Comparison of ENCODE assay signal across 13 cellular contexts in the genomic region with DNA sequence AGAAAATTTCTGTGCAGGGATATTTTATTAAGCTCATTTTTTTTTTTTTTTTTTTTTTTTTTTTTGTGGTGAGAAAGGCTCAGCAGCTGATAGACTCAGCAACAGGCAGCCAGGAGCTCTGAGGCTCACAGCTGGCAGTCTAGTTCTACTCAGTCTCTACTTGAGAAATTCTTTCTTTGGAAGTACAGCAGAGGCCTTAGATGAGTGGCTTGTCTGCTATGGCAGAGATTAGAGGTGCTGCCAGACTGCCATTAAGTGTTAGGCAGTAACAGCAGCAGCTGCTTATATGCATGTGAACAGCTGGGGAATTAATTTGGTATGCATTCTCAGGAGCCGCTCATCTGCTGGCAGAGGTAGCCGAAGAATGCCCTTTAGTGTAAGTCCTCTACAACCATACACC. TPM values are rescaled to one million over a fixed set of nuclear protein-coding genes. Genes with fewer than 3 reads are reported as not detected.
DNase-seq lines count a peak whose midpoint lies in the region; FAIRE-seq and TF ChIP-seq lines count a peak whose summit lies in the region.
"Not testable (repeated sequence)": the region's sequence is repeated elsewhere in the genome, so short reads cannot be mapped to it uniquely, and the experiment has no call there.
"Had no signal": no experiment of that assay in that cellular context is flagged by ENCODE, and none has a peak within 500 bp of the region (broad histone marks: within the 10 kb centered on the region; RNA-seq: fewer than 3 reads in every experiment).

No MANE protein-coding gene starts in this region.

- not testable (repeated sequence) for TF ChIP-seq CTCF in H9 (conservative IDR thresholded peaks at IDR 0.05); astrocyte (IDR thresholded peaks at IDR 0.05; ENCODE audit: insufficient read depth, low read depth, low read length); endodermal cell (conservative IDR thresholded peaks at IDR 0.05); cardiac muscle cell (IDR thresholded peaks at IDR 0.05; ENCODE audit: low read depth, low read length)

- H3K56ac ChIP-seq in H9 (ENCODE audit: insufficient read length, low read depth, low read length); mesendoderm (ENCODE audit: low read length): not testable (repeated sequence)

- not testable (repeated sequence) for H3K4me1 ChIP-seq in H9 (ENCODE audit: insufficient read depth, low read length); astrocyte (ENCODE audit: insufficient read depth, low read length); endodermal cell (ENCODE audit: control insufficient read depth, insufficient read depth, low read length); cardiac muscle cell (ENCODE audit: low read depth); mesendoderm (ENCODE audit: control insufficient read depth, low read depth, low read length); trophoblast cell (ENCODE audit: control insufficient read depth in 1 of 2, insufficient read depth in 2 of 2, low read length in 2 of 2)

- H3K9ac ChIP-seq in H9 (ENCODE audit: extremely low read depth, insufficient read length, low read length); astrocyte (ENCODE audit: low read length); endodermal cell (ENCODE audit: extremely low read depth, low read length, poor library complexity, severe bottlenecking); mesendoderm (ENCODE audit: low read length); trophoblast cell (ENCODE audit: low read length): not testable (repeated sequence)

- not testable (repeated sequence) for H3K18ac ChIP-seq in H9 (ENCODE audit: insufficient read length, low read depth, low read length); mesendoderm (ENCODE audit: low read length); trophoblast cell (ENCODE audit: low read length)

- not testable (repeated sequence) for H3K14ac ChIP-seq in H9 (ENCODE audit: insufficient read depth, low read length); trophoblast cell (ENCODE audit: low read length)

- H3K79me2 ChIP-seq in H9 (ENCODE audit: insufficient read depth, low read length); astrocyte (ENCODE audit: insufficient read depth, low read length); mesendoderm (ENCODE audit: control insufficient read depth, insufficient read depth, low read length); trophoblast cell (ENCODE audit: control insufficient read depth, insufficient read depth, low read length, poor library complexity): not testable (repeated sequence)

- H3K27me3 Mint-ChIP-seq in H9 (ENCODE audit: low read depth); activated CD4-positive, alpha-beta T cell treated with anti-CD3 and anti-CD28 coated beads, Interleukin-2, amount 10 ng/mL, durations not matched to agents 24 days and 14 days; astrocyte (ENCODE audit: low read depth, unreplicated experiment); endodermal cell (ENCODE audit: insufficient read depth): not testable (repeated sequence)

- not testable (repeated sequence) for H3K4me3 Mint-ChIP-seq in H9; activated CD4-positive, alpha-beta T cell treated with anti-CD3 and anti-CD28 coated beads, Interleukin-2, amount 10 ng/mL, durations not matched to agents 24 days and 14 days; astrocyte (ENCODE audit: unreplicated experiment); endodermal cell

- H2BK20ac ChIP-seq in H9 (ENCODE audit: low read depth, low read length, poor library complexity, severe bottlenecking), result not testable (repeated sequence)

- not testable (repeated sequence) for H3K9me3 ChIP-seq in H9 (ENCODE audit: control insufficient read depth, low read depth, low read length); astrocyte (ENCODE audit: insufficient read depth, low read depth, low read length); endodermal cell (ENCODE audit: control insufficient read depth, low read length); cardiac muscle cell (ENCODE audit: low read depth); trophoblast cell (ENCODE audit: insufficient read depth, low read depth, low read length)

- H3K9me3 Mint-ChIP-seq in H9; activated CD4-positive, alpha-beta T cell treated with anti-CD3 and anti-CD28 coated beads, Interleukin-2, amount 10 ng/mL, durations not matched to agents 24 days and 14 days; astrocyte (ENCODE audit: unreplicated experiment); endodermal cell: not testable (repeated sequence)

- H4K20me1 ChIP-seq in H9 (ENCODE audit: control insufficient read depth, insufficient read depth, insufficient read length); astrocyte (ENCODE audit: insufficient read depth, low read length): not testable (repeated sequence)

- not testable (repeated sequence) for H2BK5ac ChIP-seq in H9 (ENCODE audit: insufficient read length, low read length); mesendoderm (ENCODE audit: low read length); trophoblast cell (ENCODE audit: low read depth, low read length, poor library complexity)

- H3K4me1 Mint-ChIP-seq in H9; activated CD4-positive, alpha-beta T cell treated with anti-CD3 and anti-CD28 coated beads, Interleukin-2, amount 10 ng/mL, durations not matched to agents 24 days and 14 days; astrocyte (ENCODE audit: low read depth, unreplicated experiment); endodermal cell: not testable (repeated sequence)

- not testable (repeated sequence) for H2AFZ ChIP-seq in H9 (ENCODE audit: low read length); astrocyte (ENCODE audit: low read depth, low read length); trophoblast cell (ENCODE audit: insufficient read depth, low read length, poor library complexity)

- not testable (repeated sequence) for H3K79me1 ChIP-seq in H9 (ENCODE audit: insufficient read depth, low read depth, low read length, poor library complexity, severe bottlenecking); mesendoderm (ENCODE audit: low read length); trophoblast cell (ENCODE audit: low read length)

- H2BK12ac ChIP-seq in H9 (ENCODE audit: insufficient read length, low read depth, low read length); trophoblast cell (ENCODE audit: low read length): not testable (repeated sequence)

- not testable (repeated sequence) for H3K27ac ChIP-seq in H9 (ENCODE audit: insufficient read length, low read depth, low read length); astrocyte (ENCODE audit: low read depth, low read length); endodermal cell (ENCODE audit: low read depth, low read length); cardiac muscle cell; mesendoderm (ENCODE audit: low read depth, low read length); trophoblast cell (ENCODE audit: low read depth, low read length)

- H3K36me3 Mint-ChIP-seq in H9 (ENCODE audit: insufficient read depth in 1 of 3, low read depth in 3 of 3); activated CD4-positive, alpha-beta T cell treated with anti-CD3 and anti-CD28 coated beads, Interleukin-2, amount 10 ng/mL, durations not matched to agents 24 days and 14 days (ENCODE audit: low read depth); astrocyte (ENCODE audit: low read depth, unreplicated experiment); endodermal cell (ENCODE audit: low read depth): not testable (repeated sequence)

- H4K91ac ChIP-seq in H9 (ENCODE audit: insufficient read length, low read depth, low read length); trophoblast cell (ENCODE audit: low read depth, low read length): not testable (repeated sequence)

- H4K8ac ChIP-seq in H9 (replicated peaks; ENCODE audit: insufficient read length, low read depth, low read length); mesendoderm (ENCODE audit: low read depth, low read length); trophoblast cell (ENCODE audit: low read depth, low read length): not testable (repeated sequence)

- not testable (repeated sequence) for H3T11ph ChIP-seq in H9 (ENCODE audit: low read length)

- not testable (repeated sequence) for H3K4me2 ChIP-seq in H9 (ENCODE audit: insufficient read depth, insufficient read length, low read length); astrocyte (ENCODE audit: low read length); mesendoderm (ENCODE audit: low read length); trophoblast cell (ENCODE audit: low read length)

- WGBS in H9 (ENCODE audit: extremely low coverage, insufficient read length, low lambda C conversion rate), result no CpG with 5 or more reads among the region's 2 CpGs
- no CpG with 5 or more reads among the region's 2 CpGs for WGBS in endodermal cell (ENCODE audit: insufficient coverage in 1 of 2, insufficient read length in 1 of 2), 2 experiments
- WGBS in mesendoderm (ENCODE audit: extremely low coverage, insufficient coverage, low lambda C conversion rate), result no CpG with 5 or more reads among the region's 2 CpGs
- no CpG with 5 or more reads among the region's 2 CpGs for WGBS in trophoblast cell (ENCODE audit: extremely low coverage, insufficient coverage, insufficient read length)

- not testable (repeated sequence) for H3K27me3 ChIP-seq in H9 (ENCODE audit: insufficient read depth, low read length); astrocyte (ENCODE audit: insufficient read depth, low read length); endodermal cell (ENCODE audit: control insufficient read depth, insufficient read depth, low read length, poor library complexity, severe bottlenecking); cardiac muscle cell; mesendoderm (ENCODE audit: insufficient read depth, low read length, poor library complexity); trophoblast cell (ENCODE audit: insufficient read depth, low read length)

- not testable (repeated sequence) for FAIRE-seq in astrocyte (lab: Jason Lieb, UNC)

- H2BK120ac ChIP-seq in H9 (ENCODE audit: low read depth, low read length, poor library complexity, severe bottlenecking); mesendoderm (ENCODE audit: low read depth, low read length); trophoblast cell (ENCODE audit: insufficient read depth, low read length, poor library complexity): not testable (repeated sequence)

- not testable (repeated sequence) for H3K27ac Mint-ChIP-seq in H9; activated CD4-positive, alpha-beta T cell treated with anti-CD3 and anti-CD28 coated beads, Interleukin-2, amount 10 ng/mL, durations not matched to agents 24 days and 14 days; astrocyte (ENCODE audit: unreplicated experiment); endodermal cell

- H3K4ac ChIP-seq in H9 (ENCODE audit: low read depth, low read length); mesendoderm (ENCODE audit: low read depth, low read length); trophoblast cell (ENCODE audit: low read depth, low read length): not testable (repeated sequence)

- not testable (repeated sequence) for H4K12ac ChIP-seq in trophoblast cell (ENCODE audit: low read depth, low read length)

- DNase-seq in H9 (peak; percentile 18), astrocyte (ENCODE audit: low read depth) (peak; percentile 24), endodermal cell (peak; percentile 54), cardiac muscle cell (ENCODE audit: low read depth in 1 of 2, low spot score in 1 of 2) (peak; percentile 1 to 7), mesendoderm (peak; percentile 54), trophoblast cell (peak; percentile 0 to 7)
- peak; percentile 19 for DNase-seq in activated CD4-positive, alpha-beta T cell treated with anti-CD3 and anti-CD28 coated beads, Interleukin-2, amount 10 ng/mL, durations not matched to agents 24 days and 14 days

- not testable (repeated sequence) for H4K5ac ChIP-seq in H9 (ENCODE audit: insufficient read length, low read depth, low read length); mesendoderm (ENCODE audit: low read length)

- not testable (repeated sequence) for H3K4me3 ChIP-seq in astrocyte (ENCODE audit: insufficient read depth, low read depth, low read length); endodermal cell (ENCODE audit: low read length); cardiac muscle cell; mesendoderm (ENCODE audit: low read length); trophoblast cell (ENCODE audit: low read depth, low read length)

- not testable (repeated sequence) for H3K36me3 ChIP-seq in astrocyte (ENCODE audit: insufficient read depth, low read length); endodermal cell (ENCODE audit: control insufficient read depth, insufficient read depth, low read length); cardiac muscle cell; mesendoderm (ENCODE audit: control insufficient read depth, insufficient read depth, low read length); trophoblast cell (ENCODE audit: control insufficient read depth in 1 of 2, insufficient read depth in 2 of 2, low read length in 2 of 2)

- intact Hi-C loops in activated CD4-positive, alpha-beta T cell treated with anti-CD3 and anti-CD28 coated beads, Interleukin-2, amount 10 ng/mL, durations not matched to agents 24 days and 14 days (cut with micrococcal nuclease), result not testable (repeated sequence)

- H3K23me2 ChIP-seq in H9 (ENCODE audit: insufficient read length, low read depth, low read length, poor library complexity, severe bottlenecking), result not testable (repeated sequence)

- H3K23ac ChIP-seq in H9 (ENCODE audit: insufficient read length, low read depth, low read length); mesendoderm (ENCODE audit: low read length); trophoblast cell (ENCODE audit: low read length): not testable (repeated sequence)

- not testable (repeated sequence) for H2AK5ac ChIP-seq in H9 (ENCODE audit: insufficient read length, low read length); mesendoderm (ENCODE audit: low read length); trophoblast cell (ENCODE audit: low read length)

- not testable (repeated sequence) for H2BK15ac ChIP-seq in H9 (ENCODE audit: low read depth, low read length); mesendoderm (replicated peaks; ENCODE audit: low read depth)

RNA-seq across cellular contexts. Expression of gene ZNG1E, which starts 27.8 kb away (rescaled TPM):
- total RNA-seq in H9 (2021) (29.2 and 34.1 TPM in 2 replicates), astrocyte (44.5 and 47.0 TPM in 2 replicates), endodermal cell (10 to 100 TPM; 40.4 to 54.7 TPM), cardiac muscle cell (32.7 and 35.0 TPM in 2 replicates)
- 53.3 and 60.7 TPM in 2 replicates for total RNA-seq in activated CD4-positive, alpha-beta T cell treated with anti-CD3 and anti-CD28 coated beads, Interleukin-2, amount 10 ng/mL, durations not matched to agents 24 days and 14 days
- 38.7 TPM for polyA plus RNA-seq in endodermal cell (2013, experiment 1 of 2)
- polyA plus RNA-seq in endodermal cell (2013, experiment 2 of 2), result 38.2 TPM
- polyA plus RNA-seq in cardiac muscle cell, result 57.2 and 70.6 TPM in 2 replicates
- 26.1 TPM for polyA plus RNA-seq in mesendoderm (2013, experiment 1 of 2)
- polyA plus RNA-seq in mesendoderm (2013, experiment 2 of 2), result 22.9 TPM
- 22.1 and 22.5 TPM in 2 replicates for polyA plus RNA-seq in trophoblast cell (2013)

RNA-seq across cellular contexts. Expression of gene FOXD4L4, which starts 33.4 kb away (rescaled TPM):
- total RNA-seq in H9 (2021) (0.26 TPM in 1 of 2 replicates, not detected in the other), astrocyte (0.14 TPM in 1 of 2 replicates, not detected in the other), endodermal cell (under 1 TPM; 0.18 to 0.35 TPM), cardiac muscle cell (0.07 and 0.42 TPM in 2 replicates)
- total RNA-seq in activated CD4-positive, alpha-beta T cell treated with anti-CD3 and anti-CD28 coated beads, Interleukin-2, amount 10 ng/mL, durations not matched to agents 24 days and 14 days, result not detected in 2 replicates
- polyA plus RNA-seq in endodermal cell (2013, experiment 1 of 2), result not detected
- 0.12 TPM for polyA plus RNA-seq in endodermal cell (2013, experiment 2 of 2)
- 0.11 TPM in 1 of 2 replicates, not detected in the other for polyA plus RNA-seq in cardiac muscle cell
- polyA plus RNA-seq in mesendoderm (2013, experiment 1 of 2), result not detected
- not detected for polyA plus RNA-seq in mesendoderm (2013, experiment 2 of 2)
- 0.04 TPM in 1 of 2 replicates, not detected in the other for polyA plus RNA-seq in trophoblast cell (2013)
- total RNA-seq: CD4-positive, alpha-beta T cell; GM23248; H4; HFFc6 had no signal
- polyA plus RNA-seq: CD14-positive monocyte; CD8-positive, alpha-beta memory T cell; GM23248 had no signal

Comparison
In these comparisons a context has a peak if more than half of its experiments do, and no peak if none do; other contexts are left out.
1. DNase-seq: peak in every context shown above with its lines; median percentile 54 in endodermal cell; 54 in mesendoderm; 24 in astrocyte; 19 in activated CD4-positive, alpha-beta T cell treated with anti-CD3 and anti-CD28 coated beads, Interleukin-2, amount 10 ng/mL, durations not matched to agents 24 days and 14 days; 18 in H9; 4 in cardiac muscle cell; 4 in trophoblast cell.